20 cellular contexts compared by ENCODE assay signal in the genomic region with DNA sequence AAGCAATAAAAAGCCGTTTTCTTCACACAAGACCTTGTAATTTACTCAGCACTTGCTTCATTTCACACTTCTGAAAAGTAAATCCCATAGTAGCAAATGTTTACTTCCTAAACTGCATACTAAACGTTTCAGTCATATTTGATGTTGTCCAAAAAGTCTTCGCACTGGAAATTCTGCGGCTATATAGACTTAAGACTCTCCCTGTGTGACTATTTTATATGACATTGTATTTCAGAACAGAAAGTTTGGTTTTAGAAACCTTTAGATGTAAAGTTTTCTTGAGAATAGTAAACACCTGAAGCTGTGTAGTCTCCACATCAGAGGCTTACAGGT. TPM values are rescaled to one million over a fixed set of nuclear protein-coding genes. Genes with fewer than 3 reads are reported as not detected.
A peak's percentile ranks its signal among the peaks of the same experiment; 100 is the strongest.
DNase-seq lines count a peak whose midpoint lies in the region; ATAC-seq and TF ChIP-seq lines count a peak whose summit lies in the region.
"Had no signal": no experiment of that assay in that cellular context is flagged by ENCODE, and none has a peak within 500 bp of the region (broad histone marks: within the 10 kb centered on the region; RNA-seq: fewer than 3 reads in every experiment).

No MANE protein-coding gene starts in this region.

- ATAC-seq in Right ventricle myocardium inferior (no peak), GM19452 (IDR thresholded peaks at IDR 0.05; ENCODE audit: unreplicated experiment) (no peak)
- ATAC-seq: A549 had no signal

- TF ChIP-seq CTCF in left ventricle myocardium inferior (IDR thresholded peaks at IDR 0.05; ENCODE audit: borderline replicate concordance) (no peak), esophagus squamous epithelium (IDR thresholded peaks at IDR 0.05) (no peak), osteocyte (IDR thresholded peaks at IDR 0.05) (no peak), uterus (IDR thresholded peaks at IDR 0.05) (no peak), WERI-Rb-1 (IDR thresholded peaks at IDR 0.05; ENCODE audit: low read depth, low read length) (no peak)

- DNase-seq in left ventricle myocardium inferior (no peak), Right ventricle myocardium inferior (ENCODE audit: missing footprints) (no peak), esophagus squamous epithelium (lab: John Stamatoyannopoulos, UW) (no peak), osteocyte (ENCODE audit: extremely low spot score, unreplicated experiment) (no peak), uterus (no peak), WERI-Rb-1 (no peak)
- no peak for DNase-seq in activated CD4-positive, alpha-beta T cell treated with anti-CD3 and anti-CD28 coated beads for 1 hour
- DNase-seq: activated CD4-positive, alpha-beta T cell treated with anti-CD3 and anti-CD28 coated beads, Interleukin-2, amount 50 U/mL, for 4 hours; activated T-cell treated with anti-CD3 and anti-CD28 coated beads, Interleukin-2, amount 50 U/mL, for 1 hour; CD4-positive, CD25-positive, alpha-beta regulatory T cell; DMS79; endodermal cell; NCI-H2029 treated with DMSO at 0.1 percent for 48 hours had no signal

- no peaks in the 10 kb centered on the region for H3K9me3 Mint-ChIP-seq in osteocyte (ENCODE audit: unreplicated experiment)
- H3K9me3 Mint-ChIP-seq: endodermal cell had no signal

- H3K36me3 ChIP-seq in left ventricle myocardium inferior (peaks cover 39% of the 10 kb centered on the region), esophagus squamous epithelium (peaks cover 0 to 9% (median 0%) of the 10 kb centered on the region in 3 donors), uterus (no peaks in the 10 kb centered on the region), WERI-Rb-1 (no peaks in the 10 kb centered on the region; the same call in 1 of the 2 replicates)

- H3K36me3 Mint-ChIP-seq in osteocyte (ENCODE audit: unreplicated experiment) = no peaks in the 10 kb centered on the region
- H3K36me3 Mint-ChIP-seq: activated naive CD8-positive, alpha-beta T cell; CD4-positive, CD25-positive, alpha-beta regulatory T cell had no signal

- H3K27ac ChIP-seq in left ventricle myocardium inferior (replicated peaks) (peak overlapping the region; percentile 77), esophagus squamous epithelium (peak overlapping the region in 3 of 4 donors; percentile 4 to 74 (median 57)), uterus (peak overlapping the region; percentile 63 to 73), WERI-Rb-1 (no peak overlapping the region)
- H3K27ac ChIP-seq: A549 had no signal

- H3K4me1 Mint-ChIP-seq in osteocyte (ENCODE audit: unreplicated experiment) = peaks cover 29% of the 10 kb centered on the region
- H3K4me1 Mint-ChIP-seq: CD4-positive, CD25-positive, alpha-beta regulatory T cell had no signal

- H3K27me3 Mint-ChIP-seq in osteocyte (ENCODE audit: unreplicated experiment) = no peaks in the 10 kb centered on the region
- H3K27me3 Mint-ChIP-seq: activated naive CD8-positive, alpha-beta T cell had no signal

- no peaks in the 10 kb centered on the region for H3K27me3 ChIP-seq in left ventricle myocardium inferior (ENCODE audit: low read depth)
- H3K27me3 ChIP-seq in esophagus squamous epithelium = no peaks in the 10 kb centered on the region
- H3K27me3 ChIP-seq in uterus = no peaks in the 10 kb centered on the region
- H3K27me3 ChIP-seq in WERI-Rb-1 (ENCODE audit: insufficient read depth, low read depth, severe bottlenecking) = no peaks in the 10 kb centered on the region

- 26 to 28% methylated on average over 4 of the region's 4 CpGs for WGBS in esophagus squamous epithelium, 2 donors

- no peaks in the 10 kb centered on the region for H3K9me3 ChIP-seq in left ventricle myocardium inferior (replicated peaks)
- no peaks in the 10 kb centered on the region for H3K9me3 ChIP-seq in esophagus squamous epithelium
- no peaks in the 10 kb centered on the region for H3K9me3 ChIP-seq in uterus
- H3K9me3 ChIP-seq in WERI-Rb-1 (ENCODE audit: severe bottlenecking) = no peaks in the 10 kb centered on the region
- H3K9me3 ChIP-seq: A549 had no signal

- no peak overlapping the region for H3K4me3 ChIP-seq in left ventricle myocardium inferior
- H3K4me3 ChIP-seq in esophagus squamous epithelium = no peak overlapping the region
- H3K4me3 ChIP-seq in uterus = no peak overlapping the region
- H3K4me3 ChIP-seq in WERI-Rb-1 (ENCODE audit: low read depth, low read length) = no peak overlapping the region
- H3K4me3 ChIP-seq: A549 had no signal

- TF ChIP-seq POLR2A in esophagus squamous epithelium (IDR thresholded peaks at IDR 0.05) (no peak), uterus (IDR thresholded peaks at IDR 0.05) (no peak)

- H3K4me1 ChIP-seq in left ventricle myocardium inferior (peaks cover 37% of the 10 kb centered on the region), esophagus squamous epithelium (peaks cover 0 to 14% (median 0%) of the 10 kb centered on the region in 3 donors), uterus (no peaks in the 10 kb centered on the region)
- H3K4me1 ChIP-seq: A549 had no signal

- H3K4me3 Mint-ChIP-seq in osteocyte (ENCODE audit: unreplicated experiment) = no peak overlapping the region
- H3K4me3 Mint-ChIP-seq: activated naive CD8-positive, alpha-beta T cell; CD4-positive, CD25-positive, alpha-beta regulatory T cell; endodermal cell had no signal

- intact Hi-C loops in left ventricle myocardium inferior (cut with micrococcal nuclease) (no loop called here), Right ventricle myocardium inferior (cut with DNase I) (no loop called here), esophagus squamous epithelium (cut with DNase I) (no loop called here), uterus (cut with DNase I; ENCODE audit: low total_unique reads) (no loop called here)

- H3K27ac Mint-ChIP-seq in osteocyte (ENCODE audit: unreplicated experiment) = peak overlapping the region; percentile 90
- H3K27ac Mint-ChIP-seq: activated naive CD8-positive, alpha-beta T cell; CD4-positive, CD25-positive, alpha-beta regulatory T cell; endodermal cell had no signal

RNA-seq across cellular contexts. Expression of gene ZAR1L, which starts 29.6 kb away (rescaled TPM):
- total RNA-seq in left ventricle myocardium inferior (not detected), Right ventricle myocardium inferior (not detected), esophagus squamous epithelium (not detected), osteocyte (not detected in 2 replicates), uterus (not detected)
- total RNA-seq: cardiac septum; CD4-positive, CD25-positive, alpha-beta regulatory T cell; lower leg skin; NCI-H460; urinary bladder had no signal

RNA-seq across cellular contexts. Expression of gene BRCA2, which starts 29.7 kb away (rescaled TPM):
- total RNA-seq in left ventricle myocardium inferior (0.38 TPM), Right ventricle myocardium inferior (0.87 TPM), esophagus squamous epithelium (1 to 10 TPM; 2.1 to 6.1 (median 4.1) TPM), osteocyte (2.6 and 2.8 TPM in 2 replicates), uterus (10 to 100 TPM in 1 of 4 donors, 1 to 10 TPM in 1, under 1 TPM in 2; 0.26 to 11.5 (median 0.89) TPM)
